1 cellular context compared by ENCODE assay signal in the genomic region with DNA sequence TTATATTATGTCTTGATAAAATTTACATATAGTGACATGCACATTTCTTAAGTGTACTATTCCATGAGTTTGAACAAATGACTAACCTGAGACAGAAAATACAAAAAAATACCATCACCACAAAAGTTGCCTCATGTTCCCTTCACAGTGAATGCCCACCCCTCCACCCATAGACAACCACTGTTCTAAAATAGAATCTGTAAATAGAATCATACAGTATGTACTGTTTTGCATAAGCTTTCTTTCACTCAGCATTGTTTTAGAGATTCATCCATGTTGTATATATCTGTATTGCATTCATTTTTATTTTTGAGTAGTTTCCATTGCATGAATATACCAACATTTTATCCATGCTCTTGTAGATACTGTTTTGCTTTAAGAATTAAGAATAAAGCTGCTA.
TF ChIP-seq lines count a peak whose summit lies in the region.

No MANE protein-coding gene starts in this region.

TF ChIP-seq in GM12878, 131 proteins besides CTCF, POLR2A, EP300 and RAD21:
- TF ChIP-seq ZNF217 (IDR thresholded peaks at IDR 0.05) (no peak), SUPT20H (IDR thresholded peaks at IDR 0.05; ENCODE audit: borderline replicate concordance, control insufficient read depth, low read depth, low read length) (no peak), ZNF384 (IDR thresholded peaks at IDR 0.05; ENCODE audit: borderline replicate concordance, low read depth, low read length) (no peak), GATAD2B (conservative IDR thresholded peaks at IDR 0.05; ENCODE audit: low read depth) (no peak), RCOR1 (conservative IDR thresholded peaks at IDR 0.05; ENCODE audit: low read depth, low read length) (no peak)
- TF ChIP-seq, protein P1, sequence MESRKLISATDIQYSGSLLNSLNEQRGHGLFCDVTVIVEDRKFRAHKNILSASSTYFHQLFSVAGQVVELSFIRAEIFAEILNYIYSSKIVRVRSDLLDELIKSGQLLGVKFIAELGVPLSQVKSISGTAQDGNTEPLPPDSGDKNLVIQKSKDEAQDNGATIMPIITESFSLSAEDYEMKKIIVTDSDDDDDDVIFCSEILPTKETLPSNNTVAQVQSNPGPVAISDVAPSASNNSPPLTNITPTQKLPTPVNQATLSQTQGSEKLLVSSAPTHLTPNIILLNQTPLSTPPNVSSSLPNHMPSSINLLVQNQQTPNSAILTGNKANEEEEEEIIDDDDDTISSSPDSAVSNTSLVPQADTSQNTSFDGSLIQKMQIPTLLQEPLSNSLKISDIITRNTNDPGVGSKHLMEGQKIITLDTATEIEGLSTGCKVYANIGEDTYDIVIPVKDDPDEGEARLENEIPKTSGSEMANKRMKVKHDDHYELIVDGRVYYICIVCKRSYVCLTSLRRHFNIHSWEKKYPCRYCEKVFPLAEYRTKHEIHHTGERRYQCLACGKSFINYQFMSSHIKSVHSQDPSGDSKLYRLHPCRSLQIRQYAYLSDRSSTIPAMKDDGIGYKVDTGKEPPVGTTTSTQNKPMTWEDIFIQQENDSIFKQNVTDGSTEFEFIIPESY (IDR thresholded peaks at IDR 0.05), result no peak
